In the genomic region with DNA sequence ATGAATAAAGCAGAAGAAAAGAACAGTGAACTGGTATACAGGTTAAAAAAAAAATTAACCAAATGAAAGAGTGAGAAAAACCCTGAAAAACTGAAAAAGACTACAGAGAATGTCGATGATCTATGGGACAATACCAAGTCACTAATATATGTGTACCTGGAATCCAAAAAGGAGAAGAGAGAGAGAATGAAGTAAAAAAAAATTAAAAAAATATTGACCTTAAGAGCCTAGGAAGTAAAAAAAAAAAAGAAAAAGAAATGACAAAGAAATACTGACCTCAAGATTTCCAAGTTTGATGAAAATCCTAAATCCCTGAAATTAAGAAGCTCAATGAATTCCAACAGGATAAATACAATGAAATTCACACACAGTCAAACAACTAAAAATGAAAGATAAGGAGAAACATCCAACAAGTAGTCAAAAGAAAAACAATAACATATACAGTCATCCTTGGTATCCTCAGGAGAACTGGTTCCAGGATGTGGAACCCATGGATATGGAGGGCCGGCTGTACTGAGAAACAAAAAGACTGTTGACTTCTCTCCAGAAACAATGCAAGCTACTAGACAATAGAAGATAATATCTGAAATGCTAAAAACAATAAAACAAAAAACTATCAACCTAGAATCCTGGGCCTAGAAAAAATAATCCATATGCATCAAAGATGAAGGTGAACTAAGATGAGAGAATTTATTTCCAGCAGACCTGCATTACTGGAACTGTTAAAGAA, we compare ENCODE assay signal across 1 cellular context.
TF ChIP-seq lines count a peak whose summit lies in the region.

No MANE protein-coding gene starts in this region.

TF ChIP-seq in K562, 482 proteins besides CTCF, POLR2A, EP300 and RAD21 (continued from another document and continues in another):
- TF ChIP-seq, protein P1, sequence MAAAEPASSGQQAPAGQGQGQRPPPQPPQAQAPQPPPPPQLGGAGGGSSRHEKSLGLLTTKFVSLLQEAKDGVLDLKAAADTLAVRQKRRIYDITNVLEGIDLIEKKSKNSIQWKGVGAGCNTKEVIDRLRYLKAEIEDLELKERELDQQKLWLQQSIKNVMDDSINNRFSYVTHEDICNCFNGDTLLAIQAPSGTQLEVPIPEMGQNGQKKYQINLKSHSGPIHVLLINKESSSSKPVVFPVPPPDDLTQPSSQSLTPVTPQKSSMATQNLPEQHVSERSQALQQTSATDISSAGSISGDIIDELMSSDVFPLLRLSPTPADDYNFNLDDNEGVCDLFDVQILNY (CRISPR knock-in tag; IDR thresholded peaks at IDR 0.05), result no peak
- TF ChIP-seq ZC3H8 (IDR thresholded peaks at IDR 0.05) (peak; percentile 72; the same call in 1 of the 2 replicates), CBX1 (IDR thresholded peaks at IDR 0.05; ENCODE audit: low read depth) (peak; percentile 95; the same call in 1 of the 2 replicates), RFX1 (IDR thresholded peaks at IDR 0.05) (no peak), RFX5 (IDR thresholded peaks at IDR 0.05; ENCODE audit: low read depth, low read length) (0 out of 2 replicates have a peak, but pooled peaks have one; percentile 21), HDAC3 (IDR thresholded peaks at IDR 0.05; ENCODE audit: borderline replicate concordance, partially characterized antibody) (no peak), FOXJ2 (tag; IDR thresholded peaks at IDR 0.05) (peak; percentile 59; the same call in 1 of the 2 replicates), STAT5A (IDR thresholded peaks at IDR 0.05; ENCODE audit: borderline replicate concordance, low read length) (0 out of 2 replicates have a peak, but pooled peaks have one; percentile 31), OTX1 (CRISPR knock-in tag; IDR thresholded peaks at IDR 0.05) (peak; percentile 80; the same call in 1 of the 2 replicates), SP1 (CRISPR knock-in tag; IDR thresholded peaks at IDR 0.05) (0 out of 2 replicates have a peak, but pooled peaks have one; percentile 20), GATAD2B (IDR thresholded peaks at IDR 0.05; ENCODE audit: borderline replicate concordance) (no peak), ZNF232 (CRISPR knock-in tag; IDR thresholded peaks at IDR 0.05) (no peak), PHF20 (IDR thresholded peaks at IDR 0.05; ENCODE audit: partially characterized antibody) (no peak), EHMT2 (IDR thresholded peaks at IDR 0.05) (peak; percentile 83), RBM25 (IDR thresholded peaks at IDR 0.05; ENCODE audit: low read depth, low read length, severe bottlenecking) (no peak), PRPF4 (IDR thresholded peaks at IDR 0.05; ENCODE audit: insufficient read depth, low read depth, low read length, poor library complexity, severe bottlenecking) (no peak), NFRKB (IDR thresholded peaks at IDR 0.05; ENCODE audit: low read depth) (peak; percentile 57; the same call in 1 of the 2 replicates), CTBP1 (IDR thresholded peaks at IDR 0.05; ENCODE audit: borderline replicate concordance) (no peak)
- TF ChIP-seq, protein P2, sequence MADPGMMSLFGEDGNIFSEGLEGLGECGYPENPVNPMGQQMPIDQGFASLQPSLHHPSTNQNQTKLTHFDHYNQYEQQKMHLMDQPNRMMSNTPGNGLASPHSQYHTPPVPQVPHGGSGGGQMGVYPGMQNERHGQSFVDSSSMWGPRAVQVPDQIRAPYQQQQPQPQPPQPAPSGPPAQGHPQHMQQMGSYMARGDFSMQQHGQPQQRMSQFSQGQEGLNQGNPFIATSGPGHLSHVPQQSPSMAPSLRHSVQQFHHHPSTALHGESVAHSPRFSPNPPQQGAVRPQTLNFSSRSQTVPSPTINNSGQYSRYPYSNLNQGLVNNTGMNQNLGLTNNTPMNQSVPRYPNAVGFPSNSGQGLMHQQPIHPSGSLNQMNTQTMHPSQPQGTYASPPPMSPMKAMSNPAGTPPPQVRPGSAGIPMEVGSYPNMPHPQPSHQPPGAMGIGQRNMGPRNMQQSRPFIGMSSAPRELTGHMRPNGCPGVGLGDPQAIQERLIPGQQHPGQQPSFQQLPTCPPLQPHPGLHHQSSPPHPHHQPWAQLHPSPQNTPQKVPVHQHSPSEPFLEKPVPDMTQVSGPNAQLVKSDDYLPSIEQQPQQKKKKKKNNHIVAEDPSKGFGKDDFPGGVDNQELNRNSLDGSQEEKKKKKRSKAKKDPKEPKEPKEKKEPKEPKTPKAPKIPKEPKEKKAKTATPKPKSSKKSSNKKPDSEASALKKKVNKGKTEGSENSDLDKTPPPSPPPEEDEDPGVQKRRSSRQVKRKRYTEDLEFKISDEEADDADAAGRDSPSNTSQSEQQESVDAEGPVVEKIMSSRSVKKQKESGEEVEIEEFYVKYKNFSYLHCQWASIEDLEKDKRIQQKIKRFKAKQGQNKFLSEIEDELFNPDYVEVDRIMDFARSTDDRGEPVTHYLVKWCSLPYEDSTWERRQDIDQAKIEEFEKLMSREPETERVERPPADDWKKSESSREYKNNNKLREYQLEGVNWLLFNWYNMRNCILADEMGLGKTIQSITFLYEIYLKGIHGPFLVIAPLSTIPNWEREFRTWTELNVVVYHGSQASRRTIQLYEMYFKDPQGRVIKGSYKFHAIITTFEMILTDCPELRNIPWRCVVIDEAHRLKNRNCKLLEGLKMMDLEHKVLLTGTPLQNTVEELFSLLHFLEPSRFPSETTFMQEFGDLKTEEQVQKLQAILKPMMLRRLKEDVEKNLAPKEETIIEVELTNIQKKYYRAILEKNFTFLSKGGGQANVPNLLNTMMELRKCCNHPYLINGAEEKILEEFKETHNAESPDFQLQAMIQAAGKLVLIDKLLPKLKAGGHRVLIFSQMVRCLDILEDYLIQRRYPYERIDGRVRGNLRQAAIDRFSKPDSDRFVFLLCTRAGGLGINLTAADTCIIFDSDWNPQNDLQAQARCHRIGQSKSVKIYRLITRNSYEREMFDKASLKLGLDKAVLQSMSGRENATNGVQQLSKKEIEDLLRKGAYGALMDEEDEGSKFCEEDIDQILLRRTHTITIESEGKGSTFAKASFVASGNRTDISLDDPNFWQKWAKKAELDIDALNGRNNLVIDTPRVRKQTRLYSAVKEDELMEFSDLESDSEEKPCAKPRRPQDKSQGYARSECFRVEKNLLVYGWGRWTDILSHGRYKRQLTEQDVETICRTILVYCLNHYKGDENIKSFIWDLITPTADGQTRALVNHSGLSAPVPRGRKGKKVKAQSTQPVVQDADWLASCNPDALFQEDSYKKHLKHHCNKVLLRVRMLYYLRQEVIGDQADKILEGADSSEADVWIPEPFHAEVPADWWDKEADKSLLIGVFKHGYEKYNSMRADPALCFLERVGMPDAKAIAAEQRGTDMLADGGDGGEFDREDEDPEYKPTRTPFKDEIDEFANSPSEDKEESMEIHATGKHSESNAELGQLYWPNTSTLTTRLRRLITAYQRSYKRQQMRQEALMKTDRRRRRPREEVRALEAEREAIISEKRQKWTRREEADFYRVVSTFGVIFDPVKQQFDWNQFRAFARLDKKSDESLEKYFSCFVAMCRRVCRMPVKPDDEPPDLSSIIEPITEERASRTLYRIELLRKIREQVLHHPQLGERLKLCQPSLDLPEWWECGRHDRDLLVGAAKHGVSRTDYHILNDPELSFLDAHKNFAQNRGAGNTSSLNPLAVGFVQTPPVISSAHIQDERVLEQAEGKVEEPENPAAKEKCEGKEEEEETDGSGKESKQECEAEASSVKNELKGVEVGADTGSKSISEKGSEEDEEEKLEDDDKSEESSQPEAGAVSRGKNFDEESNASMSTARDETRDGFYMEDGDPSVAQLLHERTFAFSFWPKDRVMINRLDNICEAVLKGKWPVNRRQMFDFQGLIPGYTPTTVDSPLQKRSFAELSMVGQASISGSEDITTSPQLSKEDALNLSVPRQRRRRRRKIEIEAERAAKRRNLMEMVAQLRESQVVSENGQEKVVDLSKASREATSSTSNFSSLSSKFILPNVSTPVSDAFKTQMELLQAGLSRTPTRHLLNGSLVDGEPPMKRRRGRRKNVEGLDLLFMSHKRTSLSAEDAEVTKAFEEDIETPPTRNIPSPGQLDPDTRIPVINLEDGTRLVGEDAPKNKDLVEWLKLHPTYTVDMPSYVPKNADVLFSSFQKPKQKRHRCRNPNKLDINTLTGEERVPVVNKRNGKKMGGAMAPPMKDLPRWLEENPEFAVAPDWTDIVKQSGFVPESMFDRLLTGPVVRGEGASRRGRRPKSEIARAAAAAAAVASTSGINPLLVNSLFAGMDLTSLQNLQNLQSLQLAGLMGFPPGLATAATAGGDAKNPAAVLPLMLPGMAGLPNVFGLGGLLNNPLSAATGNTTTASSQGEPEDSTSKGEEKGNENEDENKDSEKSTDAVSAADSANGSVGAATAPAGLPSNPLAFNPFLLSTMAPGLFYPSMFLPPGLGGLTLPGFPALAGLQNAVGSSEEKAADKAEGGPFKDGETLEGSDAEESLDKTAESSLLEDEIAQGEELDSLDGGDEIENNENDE (IDR thresholded peaks at IDR 0.05; ENCODE audit: low read depth, low read length), result no peak
- TF ChIP-seq, protein P3, sequence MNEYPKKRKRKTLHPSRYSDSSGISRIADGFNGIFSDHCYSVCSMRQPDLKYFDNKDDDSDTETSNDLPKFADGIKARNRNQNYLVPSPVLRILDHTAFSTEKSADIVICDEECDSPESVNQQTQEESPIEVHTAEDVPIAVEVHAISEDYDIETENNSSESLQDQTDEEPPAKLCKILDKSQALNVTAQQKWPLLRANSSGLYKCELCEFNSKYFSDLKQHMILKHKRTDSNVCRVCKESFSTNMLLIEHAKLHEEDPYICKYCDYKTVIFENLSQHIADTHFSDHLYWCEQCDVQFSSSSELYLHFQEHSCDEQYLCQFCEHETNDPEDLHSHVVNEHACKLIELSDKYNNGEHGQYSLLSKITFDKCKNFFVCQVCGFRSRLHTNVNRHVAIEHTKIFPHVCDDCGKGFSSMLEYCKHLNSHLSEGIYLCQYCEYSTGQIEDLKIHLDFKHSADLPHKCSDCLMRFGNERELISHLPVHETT (CRISPR knock-in tag; conservative IDR thresholded peaks at IDR 0.05 in 1 of 2, IDR thresholded peaks at IDR 0.05 in 1 of 2), result peak in 1 of 2 experiments; percentile 56; a peak in 1 of 4 replicates
- TF ChIP-seq, protein P4, sequence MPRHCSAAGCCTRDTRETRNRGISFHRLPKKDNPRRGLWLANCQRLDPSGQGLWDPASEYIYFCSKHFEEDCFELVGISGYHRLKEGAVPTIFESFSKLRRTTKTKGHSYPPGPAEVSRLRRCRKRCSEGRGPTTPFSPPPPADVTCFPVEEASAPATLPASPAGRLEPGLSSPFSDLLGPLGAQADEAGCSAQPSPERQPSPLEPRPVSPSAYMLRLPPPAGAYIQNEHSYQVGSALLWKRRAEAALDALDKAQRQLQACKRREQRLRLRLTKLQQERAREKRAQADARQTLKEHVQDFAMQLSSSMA (CRISPR knock-in tag; IDR thresholded peaks at IDR 0.05), result no peak
- TF ChIP-seq, protein P5, sequence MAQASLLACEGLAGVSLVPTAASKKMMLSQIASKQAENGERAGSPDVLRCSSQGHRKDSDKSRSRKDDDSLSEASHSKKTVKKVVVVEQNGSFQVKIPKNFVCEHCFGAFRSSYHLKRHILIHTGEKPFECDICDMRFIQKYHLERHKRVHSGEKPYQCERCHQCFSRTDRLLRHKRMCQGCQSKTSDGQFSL (CRISPR knock-in tag; IDR thresholded peaks at IDR 0.05), result no peak
- TF ChIP-seq, protein P5 (tag; IDR thresholded peaks at IDR 0.05), result no peak
- TF ChIP-seq, protein P6, sequence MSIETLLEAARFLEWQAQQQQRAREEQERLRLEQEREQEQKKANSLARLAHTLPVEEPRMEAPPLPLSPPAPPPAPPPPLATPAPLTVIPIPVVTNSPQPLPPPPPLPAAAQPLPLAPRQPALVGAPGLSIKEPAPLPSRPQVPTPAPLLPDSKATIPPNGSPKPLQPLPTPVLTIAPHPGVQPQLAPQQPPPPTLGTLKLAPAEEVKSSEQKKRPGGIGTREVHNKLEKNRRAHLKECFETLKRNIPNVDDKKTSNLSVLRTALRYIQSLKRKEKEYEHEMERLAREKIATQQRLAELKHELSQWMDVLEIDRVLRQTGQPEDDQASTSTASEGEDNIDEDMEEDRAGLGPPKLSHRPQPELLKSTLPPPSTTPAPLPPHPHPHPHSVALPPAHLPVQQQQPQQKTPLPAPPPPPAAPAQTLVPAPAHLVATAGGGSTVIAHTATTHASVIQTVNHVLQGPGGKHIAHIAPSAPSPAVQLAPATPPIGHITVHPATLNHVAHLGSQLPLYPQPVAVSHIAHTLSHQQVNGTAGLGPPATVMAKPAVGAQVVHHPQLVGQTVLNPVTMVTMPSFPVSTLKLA (conservative IDR thresholded peaks at IDR 0.05), result peak in 1 of 2 experiments; percentile 28; a peak in 1 of 4 replicates
- TF ChIP-seq, protein P7, sequence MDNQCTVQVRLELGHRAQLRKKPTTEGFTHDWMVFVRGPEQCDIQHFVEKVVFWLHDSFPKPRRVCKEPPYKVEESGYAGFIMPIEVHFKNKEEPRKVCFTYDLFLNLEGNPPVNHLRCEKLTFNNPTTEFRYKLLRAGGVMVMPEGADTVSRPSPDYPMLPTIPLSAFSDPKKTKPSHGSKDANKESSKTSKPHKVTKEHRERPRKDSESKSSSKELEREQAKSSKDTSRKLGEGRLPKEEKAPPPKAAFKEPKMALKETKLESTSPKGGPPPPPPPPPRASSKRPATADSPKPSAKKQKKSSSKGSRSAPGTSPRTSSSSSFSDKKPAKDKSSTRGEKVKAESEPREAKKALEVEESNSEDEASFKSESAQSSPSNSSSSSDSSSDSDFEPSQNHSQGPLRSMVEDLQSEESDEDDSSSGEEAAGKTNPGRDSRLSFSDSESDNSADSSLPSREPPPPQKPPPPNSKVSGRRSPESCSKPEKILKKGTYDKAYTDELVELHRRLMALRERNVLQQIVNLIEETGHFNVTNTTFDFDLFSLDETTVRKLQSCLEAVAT (IDR thresholded peaks at IDR 0.05), result peak; percentile 27 to 60; a peak in 2 of 4 replicates
